ENCODE assay signal across 8 cellular contexts in the genomic region with DNA sequence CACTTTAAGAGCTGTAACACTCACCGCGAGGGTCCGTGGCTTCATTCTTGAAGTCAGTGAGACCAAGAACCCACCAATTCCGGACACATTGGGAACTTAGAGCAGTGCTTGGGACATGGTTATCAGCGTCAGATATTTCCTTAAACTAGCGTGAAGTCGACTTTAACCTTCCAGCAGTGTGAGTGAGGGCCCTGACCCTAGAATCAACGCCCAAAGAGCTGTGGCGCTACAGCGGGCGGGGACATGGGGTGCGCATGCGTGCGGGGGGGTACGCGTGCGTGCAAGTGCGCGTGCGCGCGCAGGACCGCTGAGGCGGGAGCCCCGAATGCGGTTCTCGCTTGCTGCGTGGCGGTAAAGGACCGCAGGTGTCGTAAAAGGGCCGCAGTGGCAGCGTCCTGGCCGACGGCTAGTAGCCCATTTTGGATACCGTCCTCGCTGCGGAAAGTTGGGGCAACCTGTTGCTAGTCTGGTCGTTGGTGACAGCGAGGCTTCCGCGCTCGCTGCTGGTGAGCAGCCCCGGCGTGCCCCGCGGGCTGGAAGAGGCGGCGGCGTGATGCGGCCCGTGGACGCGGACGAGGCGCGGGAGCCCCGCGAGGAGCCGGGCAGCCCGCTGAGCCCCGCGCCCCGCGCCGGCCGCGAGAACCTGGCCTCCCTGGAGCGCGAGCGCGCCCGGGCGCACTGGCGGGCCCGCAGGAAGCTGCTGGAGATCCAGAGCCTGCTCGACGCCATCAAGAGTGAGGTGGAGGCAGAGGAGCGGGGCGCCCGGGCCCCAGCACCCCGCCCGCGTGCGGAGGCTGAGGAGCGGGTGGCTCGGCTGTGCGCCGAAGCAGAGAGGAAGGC. TPM values are rescaled to one million over a fixed set of nuclear protein-coding genes. Genes with fewer than 3 reads are reported as not detected.
DNase-seq lines count a peak whose midpoint lies in the region; ATAC-seq and TF ChIP-seq lines count a peak whose summit lies in the region.

No MANE protein-coding gene starts in this region.

- TF ChIP-seq POLR2A in GM10847 (IDR thresholded peaks at IDR 0.05; ENCODE audit: extremely low read depth, insufficient read length), result peak; percentile 71

- ATAC-seq in HG02610 (IDR thresholded peaks at IDR 0.05; ENCODE audit: unreplicated experiment), result peak; percentile 64
- ATAC-seq in left ventricle myocardium superior, result peak; percentile 96

- H3K9me3 Mint-ChIP-seq in progenitor cell of endocrine pancreas (ENCODE audit: low read depth), result no peaks in the 10 kb centered on the region

- H3K27me3 Mint-ChIP-seq in progenitor cell of endocrine pancreas, result no peaks in the 10 kb centered on the region

- H3K4me3 Mint-ChIP-seq in progenitor cell of endocrine pancreas (ENCODE audit: low read depth), result peak overlapping the region; percentile 87

- intact Hi-C loops in left ventricle myocardium superior (cut with micrococcal nuclease), result no loop called here

- peaks cover 27% of the 10 kb centered on the region for H3K4me1 Mint-ChIP-seq in progenitor cell of endocrine pancreas (ENCODE audit: low read depth)

- peaks cover 15% of the 10 kb centered on the region for H3K36me3 Mint-ChIP-seq in progenitor cell of endocrine pancreas (ENCODE audit: insufficient read depth)

- peak; percentile 82 for DNase-seq in NCI-H1105 (lab: John Stamatoyannopoulos, UW)
- peak; percentile 93 for DNase-seq in T follicular helper cell (ENCODE audit: low read depth)
- peak; percentile 96 for DNase-seq in amniotic stem cell (lab: John Stamatoyannopoulos, UW)
- DNase-seq in left ventricle myocardium superior, result peak; percentile 96
- DNase-seq in progenitor cell of endocrine pancreas (ENCODE audit: low spot score, unreplicated experiment), result peak; percentile 88
- peak; percentile 95 for DNase-seq in ureter (ENCODE audit: low spot score)

- no peak for TF ChIP-seq CTCF in progenitor cell of endocrine pancreas (IDR thresholded peaks at IDR 0.05; ENCODE audit: unreplicated experiment)

- H3K27ac Mint-ChIP-seq in progenitor cell of endocrine pancreas, result peak overlapping the region; percentile 98

RNA-seq across cellular contexts. Expression of a gene that starts 19.8 kb away (rescaled TPM):
- total RNA-seq in left ventricle myocardium superior (1.1 TPM), progenitor cell of endocrine pancreas (1.3 and 3.5 TPM in 2 replicates), ureter (2,292 TPM)

RNA-seq across cellular contexts. Expression of a gene that starts 33.4 kb away (rescaled TPM):
- total RNA-seq in left ventricle myocardium superior, result 226 TPM
- 223 and 225 TPM in 2 replicates for total RNA-seq in progenitor cell of endocrine pancreas
- total RNA-seq in ureter, result 196 TPM

RNA-seq across cellular contexts. Expression of a gene that starts 35.8 kb away (rescaled TPM):
- total RNA-seq in left ventricle myocardium superior, result 42.9 TPM
- 64.9 and 69.3 TPM in 2 replicates for total RNA-seq in progenitor cell of endocrine pancreas
- total RNA-seq in ureter, result 52.5 TPM

RNA-seq across cellular contexts. Expression of a gene that starts 42.1 kb away (rescaled TPM):
- total RNA-seq in left ventricle myocardium superior, result 7.3 TPM
- 18.8 and 20.0 TPM in 2 replicates for total RNA-seq in progenitor cell of endocrine pancreas
- 14.6 TPM for total RNA-seq in ureter

Comparison
In these comparisons a context has a peak if more than half of its experiments do, and no peak if none do; other contexts are left out.
1. Peak in every context shown above with its lines: DNase-seq and ATAC-seq.
2. RNA of a gene that starts 19.8 kb away (total RNA-seq): 2,292 TPM in ureter (single experiment); 1.3 to 3.5 TPM in progenitor cell of endocrine pancreas and 1.1 TPM in left ventricle myocardium superior (single experiment); every median in the first group is over 100 times any median in the second.